Comparison of ENCODE assay signal across 27 cellular contexts in the genomic region with DNA sequence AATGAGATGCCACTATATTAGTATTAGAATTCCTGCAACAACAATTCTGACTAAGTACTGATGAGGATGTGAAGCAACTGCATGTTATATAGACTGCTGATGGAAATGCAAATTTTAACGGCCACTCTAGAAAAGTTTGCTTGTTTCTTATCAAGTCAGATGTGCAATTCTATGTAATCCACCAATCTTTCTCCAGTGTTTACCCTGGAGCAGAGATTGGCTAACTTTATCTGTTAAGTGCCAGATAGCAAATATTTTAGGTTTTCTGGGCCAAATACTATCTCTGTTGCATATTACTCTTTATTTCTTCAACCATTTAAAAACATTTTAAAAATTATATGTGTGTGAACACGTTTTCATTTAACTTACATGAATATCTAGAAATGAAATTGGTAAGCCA.
"Had no signal": no experiment of that assay in that cellular context is flagged by ENCODE, and none has a peak within 500 bp of the region (broad histone marks: within the 10 kb centered on the region; RNA-seq: fewer than 3 reads in every experiment).

No MANE protein-coding gene starts in this region.

- H3K27ac ChIP-seq: colonic mucosa, coronary artery, dorsolateral prefrontal cortex, epithelial cell of prostate, esophagus muscularis mucosa, esophagus squamous epithelium, foreskin keratinocyte, gastrocnemius medialis, gastroesophageal sphincter, heart left ventricle, heart right ventricle had no signal

- DNase-seq: colonic mucosa; cortex of kidney; dermis blood vessel endothelial cell; dorsolateral prefrontal cortex; effector CD4-positive, alpha-beta T cell; effector CD8-positive, alpha-beta T cell; effector memory CD4-positive, alpha-beta T cell; effector memory CD8-positive, alpha-beta T cell; endodermal cell; erythroblast; esophagus squamous epithelium; foreskin fibroblast; foreskin keratinocyte; foreskin melanocyte; gastrocnemius medialis; glutamatergic neuron; head of caudate nucleus; heart left ventricle; heart right ventricle had no signal

- H3K4me3 ChIP-seq: colonic mucosa, coronary artery, dorsolateral prefrontal cortex, esophagus muscularis mucosa, esophagus squamous epithelium, gastrocnemius medialis, gastroesophageal sphincter, heart left ventricle, heart right ventricle had no signal

- H3K27me3 ChIP-seq: colonic mucosa, dorsolateral prefrontal cortex, esophagus muscularis mucosa, esophagus squamous epithelium, foreskin keratinocyte, gastrocnemius medialis, gastroesophageal sphincter, heart left ventricle, heart right ventricle had no signal

- ATAC-seq: effector memory CD8-positive, alpha-beta T cell; esophagus mucosa; foreskin keratinocyte; gastrocnemius medialis; gastroesophageal sphincter; heart left ventricle; heart right ventricle had no signal

- H3K4me1 ChIP-seq: colonic mucosa, esophagus muscularis mucosa, esophagus squamous epithelium, foreskin keratinocyte, gastrocnemius medialis, gastroesophageal sphincter, heart left ventricle, heart right ventricle had no signal

- H3K36me3 ChIP-seq: colonic mucosa, esophagus muscularis mucosa, esophagus squamous epithelium, gastrocnemius medialis, gastroesophageal sphincter, heart left ventricle, heart right ventricle had no signal

- FAIRE-seq: colon, endometrium, endothelial cell of umbilical vein had no signal

- H3K9me3 ChIP-seq: colonic mucosa, esophagus muscularis mucosa, esophagus squamous epithelium, gastrocnemius medialis, gastroesophageal sphincter, heart left ventricle, heart right ventricle had no signal
